ENCODE assay signal across 8 cellular contexts in genomic region chr19:12885749-12886706, GRCh38. TPM values are rescaled to one million over a fixed set of nuclear protein-coding genes. Genes with fewer than 3 reads are reported as not detected.
DNase-seq lines count a peak whose midpoint lies in the region; ATAC-seq, FAIRE-seq and TF ChIP-seq lines count a peak whose summit lies in the region.

No MANE protein-coding gene starts in this region.

- ATAC-seq in A549 (peak; percentile 22 to 26; a peak in 4 of 6 replicates), HG03280 (IDR thresholded peaks at IDR 0.05; ENCODE audit: unreplicated experiment) (peak; percentile 2), K562 (peak; percentile 11), left lobe of liver (no peak)

- H3K79me2 ChIP-seq in K562 (ENCODE audit: control insufficient read depth, insufficient read depth, low read length): peaks cover 70% of the 10 kb centered on the region

- TF ChIP-seq CTCF in A549 (IDR thresholded peaks at IDR 0.05) (peak; percentile 11; the same call in 1 of the 3 replicates), K562 (IDR thresholded peaks at IDR 0.05 in 2 of 3, conservative IDR thresholded peaks at IDR 0.05 in 1 of 3; ENCODE audit: insufficient read depth in 2 of 3, low read depth in 1 of 3, low read length in 3 of 3) (no peak), mesothelial cell of epicardium (IDR thresholded peaks at IDR 0.05; ENCODE audit: unreplicated experiment) (no peak)

- in situ Hi-C loops in K562 (cut with MboI): no loop called here

- DNase-seq in A549 (ENCODE audit: low read depth in 1 of 2, low spot score in 1 of 2): no peak
- peak; percentile 73 to 89 (median 82) for DNase-seq in K562 (ENCODE audit: extremely low read depth in 1 of 4, low spot score in 3 of 4)
- no peak for DNase-seq in mesothelial cell of epicardium (ENCODE audit: low spot score in 2 of 2, unreplicated experiment in 2 of 2)
- no peak for DNase-seq in GM19238 (ENCODE audit: insufficient read length, low spot score)
- no peak for DNase-seq in SHP77 treated with DMSO at 0.1 percent for 48 hours (lab: John Stamatoyannopoulos, UW)
- DNase-seq in left lobe of liver (ENCODE audit: low spot score): no peak
- no peak for DNase-seq in stimulated activated CD4-positive, alpha-beta T cell treated with anti-CD3 and anti-CD28 coated beads, Interleukin-4, amount 100 ng/mL, for 1 hour

- H3K27me3 Mint-ChIP-seq in mesothelial cell of epicardium (ENCODE audit: low read depth): peaks cover 48% of the 10 kb centered on the region

- peaks cover 13% of the 10 kb centered on the region for H3K4me1 Mint-ChIP-seq in mesothelial cell of epicardium

- FAIRE-seq in A549 (lab: Jason Lieb, UNC) (no peak), K562 (lab: Jason Lieb, UNC) (peak; percentile 74)

- CTCF ChIA-PET in A549 (lab: Yijun Ruan, JAX): interaction anchor here (0.7 to 4.5 kb wide), 13 partner anchors 10 to 120 kb away, joined by 3 to 17 read pairs (median 4); partner anchors contain the start of gene RTBDN
- CTCF ChIA-PET in K562 (lab: Yijun Ruan, JAX; ENCODE audit: low intra/inter-chr PET ratio): interaction anchor here (0.8 to 1.2 kb wide), 3 partner anchors 61 to 79 kb away, joined by 3 to 7 read pairs (median 3); partner anchors contain the start of gene GADD45GIP1

- H3K9me3 Mint-ChIP-seq in mesothelial cell of epicardium: peaks cover 4% of the 10 kb centered on the region

- peak overlapping the region; percentile 36 for H3K4me3 ChIP-seq in A549
- H3K4me3 ChIP-seq in K562: peak overlapping the region; percentile 70

- TF ChIP-seq POLR2A in A549 (IDR thresholded peaks at IDR 0.05; ENCODE audit: low read length) (no peak), K562 (conservative IDR thresholded peaks at IDR 0.05) (no peak; the same call in none of the 2 replicates)

- H3K36me3 Mint-ChIP-seq in mesothelial cell of epicardium: peaks cover 2% of the 10 kb centered on the region

- WGBS in A549 (ENCODE audit: missing lambda C conversion rate): 49% methylated on average over 21 of the region's 53 CpGs
- 0% methylated on average over 42 of the region's 53 CpGs for WGBS in K562 (ENCODE audit: insufficient coverage, low coverage, missing lambda C conversion rate)

- H3K4me1 ChIP-seq in A549 (no peaks in the 10 kb centered on the region), K562 (replicated peaks in 1 of 2; ENCODE audit: control insufficient read depth in 2 of 2, insufficient read depth in 2 of 2, low read length in 2 of 2) (peaks cover 42 to 81% of the 10 kb centered on the region in 2 experiments; a peak in 4 of 5 replicates)

- POLR2A ChIA-PET in A549 (lab: Yijun Ruan, JAX): no interaction called here
- POLR2A ChIA-PET in K562 (lab: Yijun Ruan, JAX): interaction anchor here (0.6 to 5.9 kb wide), 19 partner anchors 9 to 1246 kb away, joined by 3 to 37 read pairs (median 4); partner anchors contain the start of genes GET3 and RAD23A

- H4K20me1 ChIP-seq in K562 (replicated peaks; ENCODE audit: control insufficient read depth, insufficient read depth, low read length): peaks cover 5% of the 10 kb centered on the region; the same call in 1 of the 2 replicates

- no peaks in the 10 kb centered on the region for H3K27me3 ChIP-seq in K562 (ENCODE audit: control insufficient read depth in 2 of 2, insufficient read depth in 2 of 2, low read length in 2 of 2)

- H3K4me2 ChIP-seq in A549 (peak overlapping the region; percentile 65), K562 (ENCODE audit: insufficient read depth, low read length) (peak overlapping the region; percentile 100)

- peaks cover 9% of the 10 kb centered on the region; the same call in 2 of the 3 replicates for H3K9me3 ChIP-seq in A549
- H3K9me3 ChIP-seq in K562 (replicated peaks; ENCODE audit: control insufficient read depth, insufficient read depth, low read depth, low read length): no peaks in the 10 kb centered on the region

- TF ChIP-seq RAD21 in A549 (conservative IDR thresholded peaks at IDR 0.05 in 1 of 2, IDR thresholded peaks at IDR 0.05 in 1 of 2): no peak
- no peak; a peak in 1 of 4 replicates for TF ChIP-seq RAD21 in K562 (CRISPR knock-in tag; conservative IDR thresholded peaks at IDR 0.05 in 1 of 2, IDR thresholded peaks at IDR 0.05 in 1 of 2)

- H3K27ac ChIP-seq in A549: peak overlapping the region; percentile 27 to 83; a peak in 4 of 6 replicates
- H3K27ac ChIP-seq in K562 (ENCODE audit: extremely low read depth, low read depth, low read length): peak overlapping the region; percentile 96

- BruUV-seq in K562 (replicated peaks; lab: Mats Ljungman, UMichigan): no TSS peak

- peak overlapping the region; percentile 73; the same call in 1 of the 2 replicates for H2AFZ ChIP-seq in K562 (ENCODE audit: low read depth, low read length)

- no peak for TF ChIP-seq EP300 in A549 (IDR thresholded peaks at IDR 0.05)
- peak; percentile 89 for TF ChIP-seq EP300 in K562 (IDR thresholded peaks at IDR 0.05; ENCODE audit: low read length)

- H3K27ac Mint-ChIP-seq in mesothelial cell of epicardium: no peak overlapping the region

- H3K36me3 ChIP-seq in K562 (ENCODE audit: control insufficient read depth, insufficient read depth, low read length): peaks cover 30% of the 10 kb centered on the region

- peak overlapping the region; percentile 50 for H3K4me3 Mint-ChIP-seq in mesothelial cell of epicardium

- H3K9ac ChIP-seq in K562 (ENCODE audit: insufficient read depth in 1 of 2, low read depth in 2 of 2, low read length in 2 of 2): peak overlapping the region; percentile 94 to 95

- intact Hi-C loops in K562 (cut with micrococcal nuclease): loop anchor here (1.0 to 5.0 kb wide), 4 partner anchors 33 to 81 kb away; partner anchors contain the start of genes CALR, DAND5, MAST1 and SYCE2

- H3K9me1 ChIP-seq in K562 (ENCODE audit: control insufficient read depth, insufficient read depth, low read length): no peaks in the 10 kb centered on the region

RNA-seq across cellular contexts. Expression of gene KLF1, which starts 1.0 kb away (rescaled TPM):
- polyA plus RNA-seq in A549 (2011; rRNA removed) (not detected in 2 replicates), A549 (2017; fragmentation: RNase III; extraction: RNeasy Plus Mini Kit Qiagen cat#74134 plus additional on column Dnase treatment) (not detected in 3 replicates), K562 (2011; rRNA removed) (47.3 and 58.8 TPM in 2 replicates), K562 (2014; fragmentation: Illumina TruSeq; extraction: Trizol) (38.0 and 76.5 TPM in 2 replicates), K562 (2014; fragmentation: Nextera tagmentation; extraction: Ambion mirVana) (1 to 10 TPM; 8.4 to 9.3 TPM), K562 (2014; rRNA removed) (111 and 113 TPM in 2 replicates)
- 0.04 TPM in 2 replicates for polyA plus RNA-seq in A549 (2012; cell fraction: cytosol; rRNA removed)
- 0.05 TPM in 1 of 2 replicates, not detected in the other for polyA plus RNA-seq in A549 (2012; cell fraction: nucleus; rRNA removed)
- not detected in 2 replicates for polyA minus RNA-seq in A549 (2011; rRNA and poly(A)+ RNA removed)
- total RNA-seq in K562 (2011; cell fraction: chromatin; rRNA removed; ENCODE audit: low replicate concordance): 6.4 and 26.3 TPM in 2 replicates
- 42.0 and 42.9 TPM in 2 replicates for total RNA-seq in K562 (2011; cell fraction: nucleolus; rRNA removed)
- total RNA-seq in K562 (2011; cell fraction: nucleoplasm; rRNA removed): 23.0 and 24.3 TPM in 2 replicates
- total RNA-seq in K562 (2014; rRNA removed) (163 and 229 TPM in 2 replicates), K562 (2014; rRNA removed; fragmentation: Illumina TruSeq; extraction: Trizol) (26.9 and 40.3 TPM in 2 replicates), K562 (2015; rRNA removed; fragmentation: Illumina TruSeq; extraction: Trizol) (76.4 and 81.8 TPM in 2 replicates), K562 (2021) (144 and 168 TPM in 2 replicates), mesothelial cell of epicardium (0.13 TPM in 1 of 3 replicates, not detected in the others), left lobe of liver (0.35 TPM)
- polyA plus RNA-seq in K562 (2011; cell fraction: cytosol; rRNA removed): 72.0 and 223 TPM in 2 replicates
- polyA plus RNA-seq in K562 (2011; cell fraction: nucleus; rRNA removed): 45.6 and 85.0 TPM in 2 replicates
- 70.7 and 93.0 TPM in 2 replicates for polyA plus RNA-seq in K562 (2012)
- polyA minus RNA-seq in K562 (2011; rRNA and poly(A)+ RNA removed): 11.6 and 17.2 TPM in 2 replicates
- 35.4 and 37.3 TPM in 2 replicates for polyA minus RNA-seq in K562 (2011; cell fraction: cytosol; rRNA and poly(A)+ RNA removed)
- polyA minus RNA-seq in K562 (2011; cell fraction: nucleus; rRNA and poly(A)+ RNA removed): 23.3 and 27.4 TPM in 2 replicates

RNA-seq across cellular contexts. Expression of gene DNASE2, which starts 4.8 kb away (rescaled TPM):
- polyA plus RNA-seq in A549 (2011; rRNA removed) (15.7 and 22.9 TPM in 2 replicates), A549 (2017; fragmentation: RNase III; extraction: RNeasy Plus Mini Kit Qiagen cat#74134 plus additional on column Dnase treatment) (19.9 to 24.9 TPM (median 24.6 TPM) in 3 replicates), K562 (2011; rRNA removed) (19.0 and 38.0 TPM in 2 replicates), K562 (2014; fragmentation: Illumina TruSeq; extraction: Trizol) (20.3 and 31.2 TPM in 2 replicates), K562 (2014; fragmentation: Nextera tagmentation; extraction: Ambion mirVana) (1 to 10 TPM; 4.4 to 6.1 TPM), K562 (2014; rRNA removed) (27.0 and 29.8 TPM in 2 replicates)
- polyA plus RNA-seq in A549 (2012; cell fraction: cytosol; rRNA removed): 17.2 and 23.2 TPM in 2 replicates
- polyA plus RNA-seq in A549 (2012; cell fraction: nucleus; rRNA removed): 13.7 and 14.1 TPM in 2 replicates
- 16.9 and 20.2 TPM in 2 replicates for polyA minus RNA-seq in A549 (2011; rRNA and poly(A)+ RNA removed)
- 27.4 and 52.2 TPM in 2 replicates for total RNA-seq in K562 (2011; cell fraction: chromatin; rRNA removed; ENCODE audit: low replicate concordance)
- total RNA-seq in K562 (2011; cell fraction: nucleolus; rRNA removed): 66.1 and 75.4 TPM in 2 replicates
- 43.7 and 50.4 TPM in 2 replicates for total RNA-seq in K562 (2011; cell fraction: nucleoplasm; rRNA removed)
- total RNA-seq in K562 (2014; rRNA removed) (20.1 and 22.1 TPM in 2 replicates), K562 (2014; rRNA removed; fragmentation: Illumina TruSeq; extraction: Trizol) (15.4 and 17.4 TPM in 2 replicates), K562 (2015; rRNA removed; fragmentation: Illumina TruSeq; extraction: Trizol) (17.8 and 20.2 TPM in 2 replicates), K562 (2021) (21.1 and 25.4 TPM in 2 replicates), mesothelial cell of epicardium (20.4 to 23.6 TPM (median 23.5 TPM) in 3 replicates), left lobe of liver (22.3 TPM)
- polyA plus RNA-seq in K562 (2011; cell fraction: cytosol; rRNA removed): 38.9 and 53.7 TPM in 2 replicates
- 5.7 and 9.8 TPM in 2 replicates for polyA plus RNA-seq in K562 (2011; cell fraction: nucleus; rRNA removed)
- polyA plus RNA-seq in K562 (2012): 23.6 and 112 TPM in 2 replicates
- 12.8 and 19.9 TPM in 2 replicates for polyA minus RNA-seq in K562 (2011; rRNA and poly(A)+ RNA removed)
- polyA minus RNA-seq in K562 (2011; cell fraction: cytosol; rRNA and poly(A)+ RNA removed): 13.2 and 19.3 TPM in 2 replicates
- 3.6 and 8.9 TPM in 2 replicates for polyA minus RNA-seq in K562 (2011; cell fraction: nucleus; rRNA and poly(A)+ RNA removed)

RNA-seq across cellular contexts. Expression of gene GCDH, which starts 4.9 kb away (rescaled TPM):
- polyA plus RNA-seq in A549 (2011; rRNA removed) (8.0 and 8.8 TPM in 2 replicates), A549 (2017; fragmentation: RNase III; extraction: RNeasy Plus Mini Kit Qiagen cat#74134 plus additional on column Dnase treatment) (14.9 to 18.8 TPM (median 15.2 TPM) in 3 replicates), K562 (2011; rRNA removed) (16.8 and 19.8 TPM in 2 replicates), K562 (2014; fragmentation: Illumina TruSeq; extraction: Trizol) (20.6 and 38.9 TPM in 2 replicates), K562 (2014; fragmentation: Nextera tagmentation; extraction: Ambion mirVana) (1 to 10 TPM; 2.9 to 5.5 TPM), K562 (2014; rRNA removed) (44.7 and 50.8 TPM in 2 replicates)
- polyA plus RNA-seq in A549 (2012; cell fraction: cytosol; rRNA removed): 19.2 and 21.1 TPM in 2 replicates
- 54.9 and 68.4 TPM in 2 replicates for polyA plus RNA-seq in A549 (2012; cell fraction: nucleus; rRNA removed)
- polyA minus RNA-seq in A549 (2011; rRNA and poly(A)+ RNA removed): 6.7 and 9.1 TPM in 2 replicates
- 55.0 and 139 TPM in 2 replicates for total RNA-seq in K562 (2011; cell fraction: chromatin; rRNA removed; ENCODE audit: low replicate concordance)
- total RNA-seq in K562 (2011; cell fraction: nucleolus; rRNA removed): 92.4 and 115 TPM in 2 replicates
- 67.1 and 68.3 TPM in 2 replicates for total RNA-seq in K562 (2011; cell fraction: nucleoplasm; rRNA removed)
- total RNA-seq in K562 (2014; rRNA removed) (25.7 and 37.9 TPM in 2 replicates), K562 (2014; rRNA removed; fragmentation: Illumina TruSeq; extraction: Trizol) (11.5 and 17.7 TPM in 2 replicates), K562 (2015; rRNA removed; fragmentation: Illumina TruSeq; extraction: Trizol) (19.1 and 21.3 TPM in 2 replicates), K562 (2021) (40.1 and 47.5 TPM in 2 replicates), mesothelial cell of epicardium (29.7 to 31.5 TPM (median 30.2 TPM) in 3 replicates), left lobe of liver (109 TPM)
- 38.3 and 58.8 TPM in 2 replicates for polyA plus RNA-seq in K562 (2011; cell fraction: cytosol; rRNA removed)
- polyA plus RNA-seq in K562 (2011; cell fraction: nucleus; rRNA removed): 44.2 and 61.1 TPM in 2 replicates
- polyA plus RNA-seq in K562 (2012): 12.4 and 34.6 TPM in 2 replicates
- polyA minus RNA-seq in K562 (2011; rRNA and poly(A)+ RNA removed): 12.1 and 21.1 TPM in 2 replicates
- polyA minus RNA-seq in K562 (2011; cell fraction: cytosol; rRNA and poly(A)+ RNA removed): 17.9 and 18.6 TPM in 2 replicates
- polyA minus RNA-seq in K562 (2011; cell fraction: nucleus; rRNA and poly(A)+ RNA removed): 26.5 and 27.9 TPM in 2 replicates

RNA-seq across cellular contexts. Expression of gene SYCE2, which starts 33.1 kb away (rescaled TPM):
- polyA plus RNA-seq in A549 (2011; rRNA removed) (0.13 and 0.41 TPM in 2 replicates), A549 (2017; fragmentation: RNase III; extraction: RNeasy Plus Mini Kit Qiagen cat#74134 plus additional on column Dnase treatment) (0.25 to 0.40 TPM (median 0.39 TPM) in 3 replicates), K562 (2011; rRNA removed) (1.2 and 1.7 TPM in 2 replicates), K562 (2014; fragmentation: Illumina TruSeq; extraction: Trizol) (2.1 TPM in 2 replicates), K562 (2014; fragmentation: Nextera tagmentation; extraction: Ambion mirVana) (under 1 TPM; 0.92 to 0.99 TPM), K562 (2014; rRNA removed) (0.85 and 2.1 TPM in 2 replicates)
- 0.42 and 0.49 TPM in 2 replicates for polyA plus RNA-seq in A549 (2012; cell fraction: cytosol; rRNA removed)
- 0.19 and 0.37 TPM in 2 replicates for polyA plus RNA-seq in A549 (2012; cell fraction: nucleus; rRNA removed)
- polyA minus RNA-seq in A549 (2011; rRNA and poly(A)+ RNA removed): 0.17 TPM in 1 of 2 replicates, not detected in the other
- 1.0 TPM in 1 of 2 replicates, not detected in the other for total RNA-seq in K562 (2011; cell fraction: chromatin; rRNA removed; ENCODE audit: low replicate concordance)
- not detected in 2 replicates for total RNA-seq in K562 (2011; cell fraction: nucleolus; rRNA removed)
- not detected in 2 replicates for total RNA-seq in K562 (2011; cell fraction: nucleoplasm; rRNA removed)
- total RNA-seq in K562 (2014; rRNA removed) (0.98 and 1.5 TPM in 2 replicates), K562 (2014; rRNA removed; fragmentation: Illumina TruSeq; extraction: Trizol) (0.57 and 1.2 TPM in 2 replicates), K562 (2015; rRNA removed; fragmentation: Illumina TruSeq; extraction: Trizol) (0.62 and 0.79 TPM in 2 replicates), K562 (2021) (0.67 and 0.69 TPM in 2 replicates), mesothelial cell of epicardium (0.86 to 0.98 TPM (median 0.97 TPM) in 3 replicates), left lobe of liver (not detected)
- 0.96 and 1.1 TPM in 2 replicates for polyA plus RNA-seq in K562 (2011; cell fraction: cytosol; rRNA removed)
- polyA plus RNA-seq in K562 (2011; cell fraction: nucleus; rRNA removed): 0.46 and 0.77 TPM in 2 replicates
- 1.4 and 4.3 TPM in 2 replicates for polyA plus RNA-seq in K562 (2012)
- polyA minus RNA-seq in K562 (2011; rRNA and poly(A)+ RNA removed): 0.36 TPM in 1 of 2 replicates, not detected in the other
- 1.5 TPM in 1 of 2 replicates, not detected in the other for polyA minus RNA-seq in K562 (2011; cell fraction: cytosol; rRNA and poly(A)+ RNA removed)
- not detected in 2 replicates for polyA minus RNA-seq in K562 (2011; cell fraction: nucleus; rRNA and poly(A)+ RNA removed)

RNA-seq across cellular contexts. Expression of gene FARSA, which starts 47.5 kb away (rescaled TPM):
- 18.1 and 20.1 TPM in 2 replicates for polyA plus RNA-seq in A549 (2011; rRNA removed)
- polyA plus RNA-seq in A549 (2012; cell fraction: cytosol; rRNA removed): 98.1 and 105 TPM in 2 replicates
- 128 and 154 TPM in 2 replicates for polyA plus RNA-seq in A549 (2012; cell fraction: nucleus; rRNA removed)
- polyA plus RNA-seq in A549 (2017; fragmentation: RNase III; extraction: RNeasy Plus Mini Kit Qiagen cat#74134 plus additional on column Dnase treatment): 57.4 to 62.2 TPM (median 58.7 TPM) in 3 replicates
- polyA minus RNA-seq in A549 (2011; rRNA and poly(A)+ RNA removed): 26.2 and 37.2 TPM in 2 replicates
- 40.0 and 119 TPM in 2 replicates for total RNA-seq in K562 (2011; cell fraction: chromatin; rRNA removed; ENCODE audit: low replicate concordance)
- 123 and 134 TPM in 2 replicates for total RNA-seq in K562 (2011; cell fraction: nucleolus; rRNA removed)
- 41.9 and 67.4 TPM in 2 replicates for total RNA-seq in K562 (2011; cell fraction: nucleoplasm; rRNA removed)
- 186 and 188 TPM in 2 replicates for total RNA-seq in K562 (2014; rRNA removed)
- total RNA-seq in K562 (2014; rRNA removed; fragmentation: Illumina TruSeq; extraction: Trizol): 23.7 and 36.8 TPM in 2 replicates
- 89.6 and 102 TPM in 2 replicates for total RNA-seq in K562 (2015; rRNA removed; fragmentation: Illumina TruSeq; extraction: Trizol)
- 237 TPM in 2 replicates for total RNA-seq in K562 (2021)
- polyA plus RNA-seq in K562 (2011; rRNA removed): 25.2 and 39.6 TPM in 2 replicates
- 37.9 and 94.3 TPM in 2 replicates for polyA plus RNA-seq in K562 (2011; cell fraction: cytosol; rRNA removed)
- polyA plus RNA-seq in K562 (2011; cell fraction: nucleus; rRNA removed): 112 and 187 TPM in 2 replicates
- polyA plus RNA-seq in K562 (2012): 137 and 208 TPM in 2 replicates
- 173 and 186 TPM in 2 replicates for polyA plus RNA-seq in K562 (2014; fragmentation: Illumina TruSeq; extraction: Trizol)
- polyA plus RNA-seq in K562 (2014; fragmentation: Nextera tagmentation; extraction: Ambion mirVana): 10 to 100 TPM; 32.6 to 40.0 TPM
- 117 and 142 TPM in 2 replicates for polyA plus RNA-seq in K562 (2014; rRNA removed)
- polyA minus RNA-seq in K562 (2011; rRNA and poly(A)+ RNA removed): 10.9 and 13.1 TPM in 2 replicates
- polyA minus RNA-seq in K562 (2011; cell fraction: cytosol; rRNA and poly(A)+ RNA removed): 49.3 and 54.1 TPM in 2 replicates
- 39.9 and 40.1 TPM in 2 replicates for polyA minus RNA-seq in K562 (2011; cell fraction: nucleus; rRNA and poly(A)+ RNA removed)
- total RNA-seq in mesothelial cell of epicardium: 54.5 to 58.4 TPM (median 58.3 TPM) in 3 replicates
- 34.2 TPM for total RNA-seq in left lobe of liver

Comparison
In these comparisons a context has a peak if more than half of its experiments do, and no peak if none do; other contexts are left out.
1. DNase-seq: peak in K562 (4 of 4); none in A549 (0 of 2), mesothelial cell of epicardium (0 of 2), GM19238 (single experiment), SHP77 treated with DMSO at 0.1 percent for 48 hours (single experiment), left lobe of liver (single experiment) and stimulated activated CD4-positive, alpha-beta T cell treated with anti-CD3 and anti-CD28 coated beads, Interleukin-4, amount 100 ng/mL, for 1 hour (single experiment).
2. Of the 35 proteins assayed by ChIP-seq in both K562 and A549: peak only in K562: BHLHE40, CHD2, EP300, MAZ, PHF8 and RNF2; only in A549: CTCF; in both: none; in neither: 24; mixed calls (peak in some experiments, not most) for 4.